ENCODE assay signal across 1 cellular context in the genomic region with DNA sequence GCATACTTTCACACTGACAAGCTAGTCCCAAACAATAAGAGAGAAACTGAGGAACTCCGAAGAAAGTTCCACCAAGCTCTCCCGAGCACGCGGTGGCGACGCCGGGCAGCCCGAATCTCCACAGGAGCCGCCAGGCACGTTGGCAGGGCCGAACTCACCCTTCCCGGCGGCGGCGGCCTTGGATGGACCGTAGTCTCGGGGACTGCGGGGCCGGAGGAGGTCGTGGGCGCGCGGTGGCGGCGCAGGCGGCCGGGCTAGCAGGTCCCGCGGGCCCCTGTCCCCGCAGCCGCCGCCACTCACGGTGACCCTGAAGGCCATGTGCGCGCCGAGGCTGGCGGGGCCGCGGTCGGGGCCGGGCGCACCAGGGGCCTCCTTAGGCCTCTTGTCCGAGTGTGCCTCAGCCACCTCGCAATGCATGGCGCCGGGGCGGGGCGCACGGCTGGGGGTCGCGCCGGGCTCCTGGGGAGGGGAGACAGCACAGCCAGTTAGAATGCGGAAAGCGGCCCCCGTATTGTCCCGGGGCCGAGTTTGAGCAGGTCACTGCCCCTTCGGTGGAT.
TF ChIP-seq lines count a peak whose summit lies in the region.

No MANE protein-coding gene starts in this region.

TF ChIP-seq in IMR-90, 13 proteins besides CTCF, POLR2A, EP300 and RAD21 (continued from another document):
- TF ChIP-seq MXI1 (IDR thresholded peaks at IDR 0.05; ENCODE audit: borderline replicate concordance, low read depth, low read length) (no peak), SMC3 (IDR thresholded peaks at IDR 0.05; ENCODE audit: low read depth, low read length) (no peak), BHLHE40 (IDR thresholded peaks at IDR 0.05; ENCODE audit: low read depth, low read length) (no peak), MAFK (IDR thresholded peaks at IDR 0.05; ENCODE audit: low read depth, low read length) (no peak), NFE2L2 (IDR thresholded peaks at IDR 0.05; ENCODE audit: low read depth, low read length) (no peak), RCOR1 (IDR thresholded peaks at IDR 0.05; ENCODE audit: insufficient replicate concordance, low read length) (no peak), CHD1 (IDR thresholded peaks at IDR 0.05; ENCODE audit: low read depth, low read length) (no peak), MAZ (IDR thresholded peaks at IDR 0.05; ENCODE audit: borderline replicate concordance, low read depth, low read length) (no peak)
- TF ChIP-seq, protein P1, sequence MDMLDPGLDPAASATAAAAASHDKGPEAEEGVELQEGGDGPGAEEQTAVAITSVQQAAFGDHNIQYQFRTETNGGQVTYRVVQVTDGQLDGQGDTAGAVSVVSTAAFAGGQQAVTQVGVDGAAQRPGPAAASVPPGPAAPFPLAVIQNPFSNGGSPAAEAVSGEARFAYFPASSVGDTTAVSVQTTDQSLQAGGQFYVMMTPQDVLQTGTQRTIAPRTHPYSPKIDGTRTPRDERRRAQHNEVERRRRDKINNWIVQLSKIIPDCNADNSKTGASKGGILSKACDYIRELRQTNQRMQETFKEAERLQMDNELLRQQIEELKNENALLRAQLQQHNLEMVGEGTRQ (IDR thresholded peaks at IDR 0.05; ENCODE audit: low read depth, low read length) = no peak
- TF ChIP-seq, protein P2, sequence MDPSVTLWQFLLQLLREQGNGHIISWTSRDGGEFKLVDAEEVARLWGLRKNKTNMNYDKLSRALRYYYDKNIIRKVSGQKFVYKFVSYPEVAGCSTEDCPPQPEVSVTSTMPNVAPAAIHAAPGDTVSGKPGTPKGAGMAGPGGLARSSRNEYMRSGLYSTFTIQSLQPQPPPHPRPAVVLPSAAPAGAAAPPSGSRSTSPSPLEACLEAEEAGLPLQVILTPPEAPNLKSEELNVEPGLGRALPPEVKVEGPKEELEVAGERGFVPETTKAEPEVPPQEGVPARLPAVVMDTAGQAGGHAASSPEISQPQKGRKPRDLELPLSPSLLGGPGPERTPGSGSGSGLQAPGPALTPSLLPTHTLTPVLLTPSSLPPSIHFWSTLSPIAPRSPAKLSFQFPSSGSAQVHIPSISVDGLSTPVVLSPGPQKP (IDR thresholded peaks at IDR 0.05; ENCODE audit: borderline replicate concordance, low read depth, low read length) = no peak
